18 cellular contexts compared by ENCODE assay signal in the genomic region with DNA sequence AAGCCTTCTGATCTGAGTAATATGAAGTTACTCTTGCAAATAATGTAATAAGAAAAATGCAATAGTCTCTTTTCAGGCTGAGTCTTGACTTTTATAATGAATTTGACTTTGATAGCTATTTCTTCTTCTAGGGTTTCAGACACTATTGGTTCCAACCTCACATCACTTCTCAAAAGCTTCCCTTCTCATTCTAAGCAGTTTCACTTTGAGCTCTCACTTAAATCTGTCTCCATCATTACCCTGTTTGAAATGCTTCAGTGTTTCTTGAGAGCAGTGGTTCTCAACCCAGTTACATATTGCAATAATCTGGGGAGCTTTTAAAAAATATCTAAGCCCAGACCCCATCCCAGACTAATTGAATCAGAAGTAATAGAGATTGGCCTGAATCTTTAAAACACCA. TPM values are rescaled to one million over a fixed set of nuclear protein-coding genes. Genes with fewer than 3 reads are reported as not detected.
A peak's percentile ranks its signal among the peaks of the same experiment; 100 is the strongest.
DNase-seq lines count a peak whose midpoint lies in the region; ATAC-seq and TF ChIP-seq lines count a peak whose summit lies in the region.
"Had no signal": no experiment of that assay in that cellular context is flagged by ENCODE, and none has a peak within 500 bp of the region (broad histone marks: within the 10 kb centered on the region; RNA-seq: fewer than 3 reads in every experiment).

No MANE protein-coding gene starts in this region.

- POLR2A ChIA-PET in HEK293T (lab: Yijun Ruan, JAX), result no interaction called here

- H3K9me3 ChIP-seq in hepatocyte (ENCODE audit: low read depth), result no peaks in the 10 kb centered on the region
- H3K9me3 ChIP-seq: right atrium auricular region, SJCRH30 had no signal

- no peaks in the 10 kb centered on the region for H3K36me3 ChIP-seq in brain microvascular endothelial cell (replicated peaks)
- no peaks in the 10 kb centered on the region for H3K36me3 ChIP-seq in hepatocyte (replicated peaks; ENCODE audit: insufficient read depth, low read depth)
- H3K36me3 ChIP-seq: right atrium auricular region, SJCRH30 had no signal

- H3K4me3 ChIP-seq in brain microvascular endothelial cell (ENCODE audit: low read depth, low read length) (no peak overlapping the region), hepatocyte (no peak overlapping the region)
- H3K4me3 ChIP-seq: right atrium auricular region, SJCRH30 had no signal

- H3K36me3 Mint-ChIP-seq in dendritic cell treated with granulocyte-macrophage colony-stimulating factor and Interleukin-4, amounts not matched to agents 40 ng/mL and 50 ng/mL, for 4 days (ENCODE audit: low read depth), result no peaks in the 10 kb centered on the region
- H3K36me3 Mint-ChIP-seq: CD4-positive, CD25-positive, alpha-beta regulatory T cell had no signal

- no peaks in the 10 kb centered on the region for H3K79me2 ChIP-seq in hepatocyte

- H4K20me1 ChIP-seq in hepatocyte (ENCODE audit: insufficient read depth, poor library complexity, severe bottlenecking), result no peaks in the 10 kb centered on the region

- no peak overlapping the region for H3K4me3 Mint-ChIP-seq in dendritic cell treated with granulocyte-macrophage colony-stimulating factor and Interleukin-4, amounts not matched to agents 40 ng/mL and 50 ng/mL, for 4 days
- H3K4me3 Mint-ChIP-seq: CD4-positive, CD25-positive, alpha-beta regulatory T cell had no signal

- no peak for DNase-seq in HEK293T (ENCODE audit: extremely low spot score)
- DNase-seq in NK-92 treated with Interleukin-12 subunit alpha and Interleukin-12 subunit beta, amount 100 ng/mL, for 24 hours (lab: John Stamatoyannopoulos, UW), result no peak
- no peak for DNase-seq in brain microvascular endothelial cell
- DNase-seq in hepatocyte (ENCODE audit: low spot score), result no peak
- DNase-seq: activated CD4-positive, CD25-positive, alpha-beta regulatory T cell; activated T-cell treated with anti-CD3 and anti-CD28 coated beads, Interleukin-2, amount 50 U/mL, for 48 hours; CD4-positive, CD25-positive, alpha-beta regulatory T cell; effector CD4-positive, alpha-beta T cell; foreskin keratinocyte; islet precursor cell; NCI-H1417; NCI-H526; SJCRH30 had no signal

- H3K9me3 Mint-ChIP-seq in dendritic cell treated with granulocyte-macrophage colony-stimulating factor and Interleukin-4, amounts not matched to agents 40 ng/mL and 50 ng/mL, for 4 days, result no peaks in the 10 kb centered on the region
- H3K9me3 Mint-ChIP-seq: CD4-positive, CD25-positive, alpha-beta regulatory T cell had no signal

- intact Hi-C loops in dendritic cell treated with granulocyte-macrophage colony-stimulating factor and Interleukin-4, amounts not matched to agents 40 ng/mL and 50 ng/mL, for 4 days (cut with micrococcal nuclease), result no loop called here

- CTCF ChIA-PET in HEK293T (lab: Yijun Ruan, JAX), result no interaction called here

- H3K4me1 Mint-ChIP-seq in dendritic cell treated with granulocyte-macrophage colony-stimulating factor and Interleukin-4, amounts not matched to agents 40 ng/mL and 50 ng/mL, for 4 days (ENCODE audit: low read depth), result peaks cover 41% of the 10 kb centered on the region
- H3K4me1 Mint-ChIP-seq: CD4-positive, CD25-positive, alpha-beta regulatory T cell had no signal

- H3K27me3 ChIP-seq in brain microvascular endothelial cell (replicated peaks) (no peaks in the 10 kb centered on the region), hepatocyte (no peaks in the 10 kb centered on the region)
- H3K27me3 ChIP-seq: foreskin keratinocyte, right atrium auricular region, SJCRH30 had no signal

- in situ Hi-C loops in brain microvascular endothelial cell (cut with HindIII; ENCODE audit: low pct_ligation_motif_present, low sequenced_read_pairs), result no loop called here

- ATAC-seq in GM18867 (IDR thresholded peaks at IDR 0.05; ENCODE audit: unreplicated experiment), result peak; percentile 73
- ATAC-seq in GM21528 (IDR thresholded peaks at IDR 0.05; ENCODE audit: low FRiP score, unreplicated experiment), result peak; percentile 59
- ATAC-seq in HG03139 (IDR thresholded peaks at IDR 0.05; ENCODE audit: unreplicated experiment), result peak; percentile 56
- ATAC-seq: foreskin keratinocyte had no signal

- H3K27ac Mint-ChIP-seq in dendritic cell treated with granulocyte-macrophage colony-stimulating factor and Interleukin-4, amounts not matched to agents 40 ng/mL and 50 ng/mL, for 4 days, result peak overlapping the region; percentile 43

- H3K27ac ChIP-seq in brain microvascular endothelial cell, result no peak overlapping the region
- H3K27ac ChIP-seq in hepatocyte, result no peak overlapping the region
- H3K27ac ChIP-seq: foreskin keratinocyte, right atrium auricular region, SJCRH30 had no signal

- no peaks in the 10 kb centered on the region for H3K27me3 Mint-ChIP-seq in dendritic cell treated with granulocyte-macrophage colony-stimulating factor and Interleukin-4, amounts not matched to agents 40 ng/mL and 50 ng/mL, for 4 days

- TF ChIP-seq CTCF in brain microvascular endothelial cell (IDR thresholded peaks at IDR 0.05; ENCODE audit: low read depth, low read length, missing control alignments), result no peak
- no peak for TF ChIP-seq CTCF in hepatocyte (IDR thresholded peaks at IDR 0.05; ENCODE audit: poor library complexity)

- H2AFZ ChIP-seq in hepatocyte, result no peak overlapping the region

- no peak overlapping the region for H3K4me2 ChIP-seq in hepatocyte

- no peaks in the 10 kb centered on the region for H3K9me2 ChIP-seq in hepatocyte (replicated peaks; ENCODE audit: insufficient read depth)

- H3K4me1 ChIP-seq in hepatocyte (ENCODE audit: insufficient read depth), result no peaks in the 10 kb centered on the region
- H3K4me1 ChIP-seq: foreskin keratinocyte, right atrium auricular region, SJCRH30 had no signal

TF ChIP-seq in HEK293T, 16 proteins besides CTCF, POLR2A, EP300 and RAD21:
- TF ChIP-seq LEF1 (IDR thresholded peaks at IDR 0.05; ENCODE audit: borderline replicate concordance) (no peak), ZNF384 (IDR thresholded peaks at IDR 0.05) (no peak), FOXK2 (IDR thresholded peaks at IDR 0.05) (no peak), FOXA1 (IDR thresholded peaks at IDR 0.05) (no peak), HDGF (IDR thresholded peaks at IDR 0.05; ENCODE audit: borderline replicate concordance) (no peak), SUZ12 (IDR thresholded peaks at IDR 0.05) (no peak), CTBP1 (IDR thresholded peaks at IDR 0.05; ENCODE audit: borderline replicate concordance) (no peak), BHLHE40 (IDR thresholded peaks at IDR 0.05; ENCODE audit: borderline replicate concordance) (no peak), ELF4 (IDR thresholded peaks at IDR 0.05) (no peak), NFRKB (IDR thresholded peaks at IDR 0.05) (no peak)
- TF ChIP-seq, protein P1, sequence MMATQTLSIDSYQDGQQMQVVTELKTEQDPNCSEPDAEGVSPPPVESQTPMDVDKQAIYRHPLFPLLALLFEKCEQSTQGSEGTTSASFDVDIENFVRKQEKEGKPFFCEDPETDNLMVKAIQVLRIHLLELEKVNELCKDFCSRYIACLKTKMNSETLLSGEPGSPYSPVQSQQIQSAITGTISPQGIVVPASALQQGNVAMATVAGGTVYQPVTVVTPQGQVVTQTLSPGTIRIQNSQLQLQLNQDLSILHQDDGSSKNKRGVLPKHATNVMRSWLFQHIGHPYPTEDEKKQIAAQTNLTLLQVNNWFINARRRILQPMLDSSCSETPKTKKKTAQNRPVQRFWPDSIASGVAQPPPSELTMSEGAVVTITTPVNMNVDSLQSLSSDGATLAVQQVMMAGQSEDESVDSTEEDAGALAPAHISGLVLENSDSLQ (IDR thresholded peaks at IDR 0.05), result no peak

RNA-seq across cellular contexts. Expression of a gene that starts 40.5 kb away (rescaled TPM):
- total RNA-seq in hepatocyte, result 92.5 and 96.5 TPM in 2 replicates
- polyA plus RNA-seq in hepatocyte, result 27.3 and 27.9 TPM in 2 replicates
